ENCODE assay signal across 1 cellular context in genomic region chr13:59409211-59409610, GRCh38.
TF ChIP-seq lines count a peak whose summit lies in the region.

No MANE protein-coding gene starts in this region.

TF ChIP-seq in GM23338, 12 proteins besides CTCF, POLR2A, EP300 and RAD21 (continued from another document):
- TF ChIP-seq ZNF462 (CRISPR knock-in tag; IDR thresholded peaks at IDR 0.05) (no peak), EZH2 (IDR thresholded peaks at IDR 0.05; ENCODE audit: low read depth, unreplicated experiment) (no peak), POLR2AphosphoS5 (IDR thresholded peaks at IDR 0.05; ENCODE audit: low read depth) (no peak), NANOG (IDR thresholded peaks at IDR 0.05; ENCODE audit: borderline replicate concordance) (no peak), JUNB (IDR thresholded peaks at IDR 0.05; ENCODE audit: unreplicated experiment) (no peak), ETS1 (IDR thresholded peaks at IDR 0.05) (no peak)
